Comparison of ENCODE assay signal across 1 cellular context in genomic region chr16:19354371-19354770, GRCh38.
TF ChIP-seq lines count a peak whose summit lies in the region.

No MANE protein-coding gene starts in this region.

TF ChIP-seq in HepG2, 621 proteins besides CTCF, POLR2A, EP300 and RAD21 (continued from another document):
- TF ChIP-seq POGK (CRISPR knock-in tag; conservative IDR thresholded peaks at IDR 0.05) (no peak), KDM1A (CRISPR knock-in tag; IDR thresholded peaks at IDR 0.05) (no peak), GATAD1 (CRISPR knock-in tag; IDR thresholded peaks at IDR 0.05) (no peak)
